In genomic region chr2:8608411-8608954, GRCh38 we compare ENCODE assay signal across 11 cellular contexts.
DNase-seq lines count a peak whose midpoint lies in the region; ATAC-seq and TF ChIP-seq lines count a peak whose summit lies in the region.
"Had no signal": no experiment of that assay in that cellular context is flagged by ENCODE, and none has a peak within 500 bp of the region (broad histone marks: within the 10 kb centered on the region; RNA-seq: fewer than 3 reads in every experiment).

No MANE protein-coding gene starts in this region.

- H3K27me3 Mint-ChIP-seq in effector memory CD8-positive, alpha-beta T cell = no peaks in the 10 kb centered on the region
- H3K27me3 Mint-ChIP-seq in nephron progenitor cell (ENCODE audit: low read depth, poor library complexity) = no peaks in the 10 kb centered on the region

- H3K36me3 ChIP-seq in cardiac muscle cell (no peaks in the 10 kb centered on the region), left ventricle myocardium inferior (no peaks in the 10 kb centered on the region), upper lobe of right lung (no peaks in the 10 kb centered on the region)

- H3K9me3 ChIP-seq in cardiac muscle cell (ENCODE audit: low read depth) (no peaks in the 10 kb centered on the region), left ventricle myocardium inferior (replicated peaks) (no peaks in the 10 kb centered on the region), upper lobe of right lung (no peaks in the 10 kb centered on the region)

- TF ChIP-seq CTCF in cardiac muscle cell (IDR thresholded peaks at IDR 0.05; ENCODE audit: low read depth, low read length) (no peak), left ventricle myocardium inferior (IDR thresholded peaks at IDR 0.05; ENCODE audit: borderline replicate concordance) (no peak), upper lobe of right lung (IDR thresholded peaks at IDR 0.05) (no peak), nephron progenitor cell (IDR thresholded peaks at IDR 0.05) (no peak)

- peak; percentile 58 for ATAC-seq in effector memory CD8-positive, alpha-beta T cell (replicated peaks)
- ATAC-seq in upper lobe of right lung (no peak), HG02798 (IDR thresholded peaks at IDR 0.05; ENCODE audit: poor library complexity, unreplicated experiment) (no peak)
- ATAC-seq: HCT116 had no signal

- intact Hi-C loops in left ventricle myocardium inferior (cut with micrococcal nuclease) (no loop called here), upper lobe of right lung (cut with DNase I) (no loop called here)

- peaks cover 0 to 10% of the 10 kb centered on the region in 2 donors for H3K9me3 Mint-ChIP-seq in effector memory CD8-positive, alpha-beta T cell
- H3K9me3 Mint-ChIP-seq in nephron progenitor cell = peaks cover 13% of the 10 kb centered on the region

- H3K4me1 Mint-ChIP-seq in effector memory CD8-positive, alpha-beta T cell (ENCODE audit: low read depth in 2 of 2) = peaks cover 4 to 19% of the 10 kb centered on the region in 2 donors
- peaks cover 57% of the 10 kb centered on the region for H3K4me1 Mint-ChIP-seq in nephron progenitor cell

- H3K27ac ChIP-seq in cardiac muscle cell (peak overlapping the region; percentile 98), left ventricle myocardium inferior (replicated peaks) (no peak overlapping the region), upper lobe of right lung (no peak overlapping the region)

- H3K4me3 ChIP-seq in cardiac muscle cell = no peak overlapping the region
- no peak overlapping the region for H3K4me3 ChIP-seq in left ventricle myocardium inferior
- H3K4me3 ChIP-seq in upper lobe of right lung = no peak overlapping the region

- H3K4me1 ChIP-seq in cardiac muscle cell (ENCODE audit: low read depth) = peaks cover 26% of the 10 kb centered on the region
- peaks cover 12% of the 10 kb centered on the region for H3K4me1 ChIP-seq in left ventricle myocardium inferior
- no peaks in the 10 kb centered on the region for H3K4me1 ChIP-seq in upper lobe of right lung

- no peaks in the 10 kb centered on the region for H3K27me3 ChIP-seq in cardiac muscle cell
- H3K27me3 ChIP-seq in left ventricle myocardium inferior (ENCODE audit: low read depth) = no peaks in the 10 kb centered on the region
- H3K27me3 ChIP-seq in upper lobe of right lung = no peaks in the 10 kb centered on the region

- no peaks in the 10 kb centered on the region for H3K36me3 Mint-ChIP-seq in effector memory CD8-positive, alpha-beta T cell (ENCODE audit: insufficient read depth)
- peaks cover 8% of the 10 kb centered on the region for H3K36me3 Mint-ChIP-seq in nephron progenitor cell (ENCODE audit: low read depth)

- DNase-seq in cardiac muscle cell (ENCODE audit: low read depth in 1 of 2, low spot score in 1 of 2) (no peak), left ventricle myocardium inferior (no peak), SW480 (ENCODE audit: low spot score) (peak; percentile 66), upper lobe of right lung (peak; percentile 27), LoVo (ENCODE audit: low spot score) (no peak), nephron progenitor cell (no peak)
- DNase-seq in effector memory CD8-positive, alpha-beta T cell = no peak
- DNase-seq: NCI-H1048, NCI-H510A treated with DMSO at 0.1 percent for 48 hours had no signal

- H3K27ac Mint-ChIP-seq in effector memory CD8-positive, alpha-beta T cell = peak overlapping the region; percentile 17 to 59
- no peak overlapping the region for H3K27ac Mint-ChIP-seq in nephron progenitor cell

- no peak overlapping the region for H3K4me3 Mint-ChIP-seq in effector memory CD8-positive, alpha-beta T cell
- no peak overlapping the region for H3K4me3 Mint-ChIP-seq in nephron progenitor cell

Comparison
In these comparisons a context has a peak if more than half of its experiments do, and no peak if none do; other contexts are left out.
1. DNase-seq: peak in SW480 (single experiment) and upper lobe of right lung (single experiment); none in cardiac muscle cell (0 of 2), left ventricle myocardium inferior (single experiment), effector memory CD8-positive, alpha-beta T cell (0 of 3), LoVo (single experiment) and nephron progenitor cell (single experiment).